In genomic region chr20:44211177-44212039, GRCh38 we compare ENCODE assay signal across 9 cellular contexts. TPM values are rescaled to one million over a fixed set of nuclear protein-coding genes. Genes with fewer than 3 reads are reported as not detected.
DNase-seq lines count a peak whose midpoint lies in the region; ATAC-seq, FAIRE-seq and TF ChIP-seq lines count a peak whose summit lies in the region.
"Had no signal": no experiment of that assay in that cellular context is flagged by ENCODE, and none has a peak within 500 bp of the region (broad histone marks: within the 10 kb centered on the region; RNA-seq: fewer than 3 reads in every experiment).

No MANE protein-coding gene starts in this region.

- H3K36me3 ChIP-seq in mucosa of stomach (ENCODE audit: control insufficient read depth, insufficient read depth, low read length), result no peaks in the 10 kb centered on the region

- intact Hi-C loops in dorsolateral prefrontal cortex (cut with DNase I), result loop anchor here (5.0 to 10.0 kb wide), 5 partner anchors 261 to 673 kb away; partner anchors contain the start of genes YWHAB (in 2 of the 2) and TTPAL (in 1 of the 2)

- peaks cover 12% of the 10 kb centered on the region for H3K4me1 ChIP-seq in mucosa of stomach (ENCODE audit: control insufficient read depth, insufficient read depth, low read length)

- H3K27me3 ChIP-seq in dorsolateral prefrontal cortex (no peaks in the 10 kb centered on the region), mucosa of stomach (ENCODE audit: control insufficient read depth, insufficient read depth, low read length) (no peaks in the 10 kb centered on the region)

- H3K9me3 ChIP-seq in mucosa of stomach (ENCODE audit: control insufficient read depth, low read length), result no peaks in the 10 kb centered on the region

- DNase-seq in RKO (ENCODE audit: low spot score) (peak; percentile 36), dorsolateral prefrontal cortex (peak in 8 of 10 donors; percentile 19 to 63 (median 49)), HTR-8/SVneo (ENCODE audit: insufficient read length, low spot score) (no peak), NK-92 (lab: John Stamatoyannopoulos, UW; ENCODE audit: unreplicated experiment) (no peak)
- no peak for DNase-seq in activated CD8-positive, alpha-beta memory T cell treated with anti-CD3 and anti-CD28 coated beads, Interleukin-2, amount 50 U/mL, for 48 hours

- no peak for FAIRE-seq in HTR-8/SVneo (lab: Jason Lieb, UNC)

- H3K4me3 ChIP-seq in dorsolateral prefrontal cortex, result peak overlapping the region; percentile 75 to 100 (median 96)
- peak overlapping the region; percentile 32 for H3K4me3 ChIP-seq in mucosa of stomach (ENCODE audit: low read length)

- H3K27ac ChIP-seq in C4-2B, result peak overlapping the region; percentile 97
- peak overlapping the region; percentile 59 to 98 (median 92) for H3K27ac ChIP-seq in dorsolateral prefrontal cortex

- peak overlapping the region; percentile 96 for H3K9ac ChIP-seq in mucosa of stomach (ENCODE audit: low read length)

- TF ChIP-seq CTCF in C4-2B (conservative IDR thresholded peaks at IDR 0.05), result no peak
- peak in 3 of 56 donors; percentile 3 to 5 (median 4) for TF ChIP-seq CTCF in dorsolateral prefrontal cortex (IDR thresholded peaks at IDR 0.05 in 54 of 56, conservative IDR thresholded peaks at IDR 0.05 in 2 of 56; ENCODE audit: low read depth in 1 of 56, partially characterized antibody in 56 of 56)

- peak; percentile 11 for ATAC-seq in GM19438 (IDR thresholded peaks at IDR 0.05; ENCODE audit: low read depth, unreplicated experiment)

RNA-seq across cellular contexts. Expression of gene OSER1, which starts 0.8 kb away (rescaled TPM):
- 10 to 100 TPM; 20.8 to 41.9 (median 29.8) TPM for total RNA-seq in dorsolateral prefrontal cortex

RNA-seq across cellular contexts. Expression of gene JPH2, which starts 24.4 kb away (rescaled TPM):
- total RNA-seq in dorsolateral prefrontal cortex, result 1 to 10 TPM in 56 of 120 experiments, under 1 TPM in 63, not detected in 1; 0.21 to 8.8 (median 0.92) TPM

RNA-seq across cellular contexts. Expression of gene GDAP1L1, which starts 35.7 kb away (rescaled TPM):
- 10 to 100 TPM; 14.4 to 65.5 (median 45.4) TPM for total RNA-seq in dorsolateral prefrontal cortex
- total RNA-seq: subcutaneous adipose tissue had no signal

Comparison
In these comparisons a context has a peak if more than half of its experiments do, and no peak if none do; other contexts are left out.
1. DNase-seq: peak in RKO (single experiment) and dorsolateral prefrontal cortex (8 of 10); none in HTR-8/SVneo (single experiment), activated CD8-positive, alpha-beta memory T cell treated with anti-CD3 and anti-CD28 coated beads, Interleukin-2, amount 50 U/mL, for 48 hours (single experiment) and NK-92 (single experiment).